ENCODE assay signal across 12 cellular contexts in the genomic region with DNA sequence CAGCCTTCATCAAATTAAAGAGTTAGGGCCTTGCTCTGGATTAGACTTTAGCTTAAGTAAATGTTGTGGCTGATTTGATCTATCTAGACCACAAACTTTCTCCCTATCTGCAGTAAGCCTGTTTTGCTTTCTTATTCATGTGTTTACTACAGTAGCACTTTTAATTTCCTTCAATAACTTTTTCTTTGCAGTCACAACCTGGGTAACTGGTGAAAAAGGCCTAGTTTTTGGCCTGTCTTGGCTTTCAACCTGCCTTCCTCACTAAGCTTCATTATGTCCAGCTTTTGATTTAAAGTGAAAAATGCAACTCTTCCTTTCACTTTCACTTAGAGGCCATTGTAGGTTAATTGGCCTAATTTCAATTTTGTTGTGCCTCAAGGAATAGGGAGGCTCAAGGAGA. TPM values are rescaled to one million over a fixed set of nuclear protein-coding genes. Genes with fewer than 3 reads are reported as not detected.
DNase-seq lines count a peak whose midpoint lies in the region; ATAC-seq, FAIRE-seq and TF ChIP-seq lines count a peak whose summit lies in the region.
"Had no signal": no experiment of that assay in that cellular context is flagged by ENCODE, and none has a peak within 500 bp of the region (broad histone marks: within the 10 kb centered on the region; RNA-seq: fewer than 3 reads in every experiment).

No MANE protein-coding gene starts in this region.

- no peaks in the 10 kb centered on the region for H3K27me3 ChIP-seq in keratinocyte (ENCODE audit: control insufficient read depth, extremely low read depth, insufficient read depth, low read length)
- no peaks in the 10 kb centered on the region for H3K27me3 ChIP-seq in BE2C

- dilution Hi-C loops in keratinocyte (cut with MboI; ENCODE audit: extremely low pct_ligation_motif_present, low sequenced_read_pairs), result no loop called here

- H3K4me1 Mint-ChIP-seq in stimulated activated naive CD8-positive, alpha-beta T cell treated with anti-CD3 and anti-CD28 coated beads, Interleukin-15, Interleukin-2, amounts not matched to agents 100 ng/mL and 50 ng/mL, for 24 hours (ENCODE audit: low read depth), result peaks cover 24% of the 10 kb centered on the region
- H3K4me1 Mint-ChIP-seq in T-cell, result peaks cover 24 to 27% (median 26%) of the 10 kb centered on the region in 3 donors
- H3K4me1 Mint-ChIP-seq: nephron progenitor cell had no signal

- H3K9me3 ChIP-seq in keratinocyte (ENCODE audit: control insufficient read depth, low read depth, low read length), result no peaks in the 10 kb centered on the region
- no peaks in the 10 kb centered on the region for H3K9me3 ChIP-seq in BE2C

- no peaks in the 10 kb centered on the region for H3K9me1 ChIP-seq in keratinocyte (ENCODE audit: control insufficient read depth, extremely low read depth, insufficient read depth, low read length)

- H3K27me3 Mint-ChIP-seq in stimulated activated naive CD8-positive, alpha-beta T cell treated with anti-CD3 and anti-CD28 coated beads, Interleukin-15, Interleukin-2, amounts not matched to agents 100 ng/mL and 50 ng/mL, for 24 hours, result no peaks in the 10 kb centered on the region
- no peaks in the 10 kb centered on the region for H3K27me3 Mint-ChIP-seq in T-cell

- no peak for ATAC-seq in stimulated activated naive CD8-positive, alpha-beta T cell treated with anti-CD3 and anti-CD28 coated beads, Interleukin-15, Interleukin-2, amounts not matched to agents 100 U/mL and 50 U/mL, for 24 hours
- peak in 3 of 4 experiments; percentile 46 to 59 (median 56) for ATAC-seq in T-cell (replicated peaks in 1 of 4)
- ATAC-seq in GM18858 (IDR thresholded peaks at IDR 0.05; ENCODE audit: unreplicated experiment), result no peak

- H3K9me3 Mint-ChIP-seq in stimulated activated naive CD8-positive, alpha-beta T cell treated with anti-CD3 and anti-CD28 coated beads, Interleukin-15, Interleukin-2, amounts not matched to agents 100 ng/mL and 50 ng/mL, for 24 hours, result peaks cover under 1% of the 10 kb centered on the region
- H3K9me3 Mint-ChIP-seq in T-cell, result peaks cover 0 to under 1% (median under 1%) of the 10 kb centered on the region in 3 donors
- H3K9me3 Mint-ChIP-seq: nephron progenitor cell had no signal

- H3K4me2 ChIP-seq in keratinocyte (ENCODE audit: control insufficient read depth, extremely low read depth, insufficient read depth, low read depth, low read length), result no peak overlapping the region

- H3K4me3 Mint-ChIP-seq in stimulated activated naive CD8-positive, alpha-beta T cell treated with anti-CD3 and anti-CD28 coated beads, Interleukin-15, Interleukin-2, amounts not matched to agents 100 ng/mL and 50 ng/mL, for 24 hours, result peak overlapping the region; percentile 30
- H3K4me3 Mint-ChIP-seq in T-cell, result peak overlapping the region; percentile 36 to 47 (median 45)
- H3K4me3 Mint-ChIP-seq: nephron progenitor cell had no signal

- H3K27ac ChIP-seq in keratinocyte (ENCODE audit: control insufficient read depth, insufficient read depth, low read length), result no peak overlapping the region

- TF ChIP-seq CTCF in keratinocyte (optimal IDR thresholded peaks at IDR 0.05 in 1 of 3, IDR thresholded peaks at IDR 0.05 in 1 of 3, conservative IDR thresholded peaks at IDR 0.05 in 1 of 3; ENCODE audit: extremely low read depth in 1 of 3, insufficient read depth in 2 of 3, low read length in 3 of 3), result no peak
- no peak for TF ChIP-seq CTCF in BE2C (IDR thresholded peaks at IDR 0.05; ENCODE audit: low read depth, low read length)

- DNase-seq in stimulated activated naive CD8-positive, alpha-beta T cell treated with anti-CD3 and anti-CD28 coated beads, Interleukin-15, Interleukin-2, amounts not matched to agents 100 U/mL and 50 U/mL, for 24 hours, result no peak
- DNase-seq in T-cell, result no peak
- DNase-seq in keratinocyte (ENCODE audit: low read depth, low spot score), result no peak
- no peak for DNase-seq in KBM-7
- no peak for DNase-seq in BE2C
- no peak for DNase-seq in NCI-H510A (lab: John Stamatoyannopoulos, UW)
- DNase-seq: activated effector memory CD4-positive, alpha-beta T cell treated with anti-CD3 and anti-CD28 coated beads, Interleukin-2, amount 50 U/mL, for 16 hours; NCI-H510A treated with DMSO at 0.1 percent for 48 hours; nephron progenitor cell; SIG-M5 had no signal

- H3K4me1 ChIP-seq in keratinocyte (ENCODE audit: control insufficient read depth, extremely low read depth, insufficient read depth, low read length) (no peaks in the 10 kb centered on the region), BE2C (no peaks in the 10 kb centered on the region)

- H3K79me2 ChIP-seq in keratinocyte (ENCODE audit: control insufficient read depth, insufficient read depth, low read length), result no peaks in the 10 kb centered on the region

- peak overlapping the region; percentile 17 for H2AFZ ChIP-seq in keratinocyte (ENCODE audit: control insufficient read depth, low read length)

- no peaks in the 10 kb centered on the region for H3K36me3 Mint-ChIP-seq in stimulated activated naive CD8-positive, alpha-beta T cell treated with anti-CD3 and anti-CD28 coated beads, Interleukin-15, Interleukin-2, amounts not matched to agents 100 ng/mL and 50 ng/mL, for 24 hours (ENCODE audit: low read depth)
- H3K36me3 Mint-ChIP-seq in T-cell, result no peaks in the 10 kb centered on the region

- no peak for FAIRE-seq in keratinocyte (lab: Jason Lieb, UNC)

- H3K9ac ChIP-seq in keratinocyte (ENCODE audit: control insufficient read depth, extremely low read depth, insufficient read depth, low read length), result no peak overlapping the region

- H3K27ac Mint-ChIP-seq in stimulated activated naive CD8-positive, alpha-beta T cell treated with anti-CD3 and anti-CD28 coated beads, Interleukin-15, Interleukin-2, amounts not matched to agents 100 ng/mL and 50 ng/mL, for 24 hours, result no peak overlapping the region
- H3K27ac Mint-ChIP-seq in T-cell, result peak overlapping the region; percentile 90 to 97
- H3K27ac Mint-ChIP-seq: nephron progenitor cell had no signal

- in situ Hi-C loops in KBM-7 (cut with MboI; ENCODE audit: low pct_unique_long_range_greater_than_20kb, low sequenced_read_pairs), result no loop called here

- H4K20me1 ChIP-seq in keratinocyte (ENCODE audit: control insufficient read depth, extremely low read depth, insufficient read depth, low read length), result no peaks in the 10 kb centered on the region

- H3K36me3 ChIP-seq in keratinocyte (ENCODE audit: control insufficient read depth in 2 of 2, extremely low read depth in 1 of 2, insufficient read depth in 2 of 2, low read length in 2 of 2) (no peaks in the 10 kb centered on the region), BE2C (no peaks in the 10 kb centered on the region)

- CTCF ChIA-PET in T-cell (lab: Charles Lee), result interaction anchor here in 1 of 2 donors (0.8 to 1.1 kb wide), 2 partner anchors 9 to 192 kb away, joined by 3 read pairs; a partner anchor contains a TSS

- POLR2A ChIA-PET in T-cell (lab: Charles Lee), result interaction anchor here in 1 of 2 donors (0.7 kb wide), 1 partner anchor 137 kb away, joined by 3 read pairs; no protein-coding TSS in a partner anchor

- H3K4me3 ChIP-seq in keratinocyte (ENCODE audit: control insufficient read depth in 2 of 3, extremely low read depth in 1 of 3, insufficient read depth in 2 of 3, low read depth in 1 of 3, low read length in 3 of 3) (no peak overlapping the region), BE2C (ENCODE audit: low read depth, low read length) (no peak overlapping the region)

RNA-seq across cellular contexts. Expression of a gene that starts 12.5 kb away (rescaled TPM):
- 10 to 100 TPM; 20.8 to 47.1 (median 31.4) TPM for total RNA-seq in T-cell
- polyA plus RNA-seq in keratinocyte, result 7.4 to 14.7 TPM (median 11.2 TPM) in 3 replicates
- polyA plus RNA-seq in keratinocyte (2011; ENCODE audit: low read depth), result 5.4 TPM
- 5.9 and 9.3 TPM in 2 replicates for polyA plus RNA-seq in keratinocyte (2011; cell fraction: cytosol; rRNA removed)
- 7.9 and 10.3 TPM in 2 replicates for polyA plus RNA-seq in keratinocyte (2011; cell fraction: nucleus; rRNA removed)
- 3.4 and 12.2 TPM in 2 replicates for polyA plus RNA-seq in keratinocyte (2012; ENCODE audit: low replicate concordance)
- polyA minus RNA-seq in keratinocyte, result 5.6 to 18.5 TPM (median 8.3 TPM) in 3 replicates
- polyA minus RNA-seq in keratinocyte (2011; cell fraction: cytosol; rRNA and poly(A)+ RNA removed), result 34.3 TPM
- 18.4 and 21.7 TPM in 2 replicates for polyA minus RNA-seq in keratinocyte (2011; cell fraction: nucleus; rRNA and poly(A)+ RNA removed)
- 9.3 TPM for polyA plus RNA-seq in BE2C (2012; ENCODE audit: insufficient read depth, insufficient read length, low read depth)

Comparison
In these comparisons a context has a peak if more than half of its experiments do, and no peak if none do; other contexts are left out.
1. ATAC-seq: peak in T-cell (3 of 4); none in stimulated activated naive CD8-positive, alpha-beta T cell treated with anti-CD3 and anti-CD28 coated beads, Interleukin-15, Interleukin-2, amounts not matched to agents 100 U/mL and 50 U/mL, for 24 hours (single experiment) and GM18858 (single experiment).